ENCODE assay signal across 10 cellular contexts in genomic region chr11:35163209-35163608, GRCh38. TPM values are rescaled to one million over a fixed set of nuclear protein-coding genes. Genes with fewer than 3 reads are reported as not detected.
A peak's percentile ranks its signal among the peaks of the same experiment; 100 is the strongest.
DNase-seq lines count a peak whose midpoint lies in the region; ATAC-seq, FAIRE-seq and TF ChIP-seq lines count a peak whose summit lies in the region.
"Had no signal": no experiment of that assay in that cellular context is flagged by ENCODE, and none has a peak within 500 bp of the region (broad histone marks: within the 10 kb centered on the region; RNA-seq: fewer than 3 reads in every experiment).

No MANE protein-coding gene starts in this region.

- TF ChIP-seq EP300 in A549 (IDR thresholded peaks at IDR 0.05) = no peak; a peak in 1 of 5 replicates

- no TSS peak for BruUV-seq in HCT116 (replicated peaks; lab: Mats Ljungman, UMichigan)

- DNase-seq in A549 (ENCODE audit: low read depth in 1 of 2, low spot score in 1 of 2) (peak in 1 of 2 experiments; percentile 48), HCT116 (ENCODE audit: low read depth, low spot score) (no peak), left lung (no peak), GF-D8 (lab: John Stamatoyannopoulos, UW) (no peak), NCI-H2081 (lab: John Stamatoyannopoulos, UW) (no peak)
- peak; percentile 14 for DNase-seq in activated CD8-positive, alpha-beta T cell treated with anti-CD3 and anti-CD28 coated beads, Interleukin-2, amount 10 ng/mL, durations not matched to agents 7 days and 5 days
- DNase-seq: NCI-H1105 treated with DMSO at 0.1 percent for 48 hours, SJCRH30 had no signal

- peaks cover 3% of the 10 kb centered on the region; the same call in 1 of the 2 replicates for H4K20me1 ChIP-seq in HCT116 (ENCODE audit: insufficient read depth)

- H3K27ac ChIP-seq in A549 (peak overlapping the region; percentile 76 to 87), HCT116 (ENCODE audit: low read depth, low read length) (peak overlapping the region; percentile 89), left lung (peak overlapping the region; percentile 15 to 88)
- H3K27ac ChIP-seq: SJCRH30 had no signal

- ATAC-seq in A549 = peak; percentile 35 to 44; a peak in 4 of 6 replicates
- ATAC-seq in HCT116 = peak; percentile 23; the same call in 1 of the 2 replicates
- no peak for ATAC-seq in activated CD8-positive, alpha-beta T cell treated with anti-CD3 and anti-CD28 coated beads, Interleukin-2, amount 10 ng/mL, durations not matched to agents 7 days and 5 days
- no peak for ATAC-seq in left lung
- ATAC-seq in HG02610 (IDR thresholded peaks at IDR 0.05; ENCODE audit: unreplicated experiment) = no peak
- ATAC-seq in GM18867 (IDR thresholded peaks at IDR 0.05; ENCODE audit: unreplicated experiment) = no peak

- no peak overlapping the region for H2AFZ ChIP-seq in HCT116 (ENCODE audit: low read depth, low read length, poor library complexity, severe bottlenecking)

- RAD21 ChIA-PET in HCT116 (lab: Charles Lee; ENCODE audit: low non-redundant PET in 1 of 2, low total read pairs in 2 of 2, uncharacterized antibody in 2 of 2, unreplicated experiment in 2 of 2) = interaction anchor here in 1 of 2 experiments (0.7 kb wide), 1 partner anchor 8 kb away, joined by 4 read pairs; no protein-coding TSS in a partner anchor

- FAIRE-seq in A549 (lab: Jason Lieb, UNC) = no peak

- H3K27me3 ChIP-seq in HCT116 (ENCODE audit: insufficient read depth, low read length) (no peaks in the 10 kb centered on the region), left lung (no peaks in the 10 kb centered on the region)
- H3K27me3 ChIP-seq: SJCRH30 had no signal

- H3K36me3 ChIP-seq in HCT116 (ENCODE audit: control insufficient read depth in 1 of 2, insufficient read depth in 2 of 2, low read length in 2 of 2) (peaks cover 0 to 2% of the 10 kb centered on the region in 2 experiments; a peak in 1 of 4 replicates), left lung (peaks cover 0 to 9% of the 10 kb centered on the region in 2 donors)
- H3K36me3 ChIP-seq: SJCRH30 had no signal

- H3K27me3 Mint-ChIP-seq in activated CD8-positive, alpha-beta T cell treated with anti-CD3 and anti-CD28 coated beads, Interleukin-2, amount 10 ng/mL, durations not matched to agents 7 days and 5 days (ENCODE audit: low read depth) = no peaks in the 10 kb centered on the region

- H3K4me1 Mint-ChIP-seq in activated CD8-positive, alpha-beta T cell treated with anti-CD3 and anti-CD28 coated beads, Interleukin-2, amount 10 ng/mL, durations not matched to agents 7 days and 5 days (ENCODE audit: low read depth) = peaks cover 99% of the 10 kb centered on the region

- CTCF ChIA-PET in A549 (lab: Yijun Ruan, JAX) (interaction anchor here (0.6 to 3.7 kb wide), 7 partner anchors 10 to 237 kb away, joined by 3 to 17 read pairs (median 3); no protein-coding TSS in a partner anchor), HCT116 (lab: Charles Lee) (interaction anchor here (0.7 to 1.5 kb wide), 9 partner anchors 8 to 238 kb away, joined by 3 to 8 read pairs (median 3); partner anchors contain the start of gene CD44)
- CTCF ChIA-PET in activated CD8-positive, alpha-beta T cell treated with anti-CD3 and anti-CD28 coated beads, Interleukin-2, amount 10 ng/mL, durations not matched to agents 7 days and 5 days (lab: Charles Lee) = interaction anchor here (0.6 to 13.5 kb wide), 27 partner anchors 8 to 248 kb away, joined by 3 to 218 read pairs (median 5); partner anchors contain the start of gene CD44

- H3K4me3 Mint-ChIP-seq in activated CD8-positive, alpha-beta T cell treated with anti-CD3 and anti-CD28 coated beads, Interleukin-2, amount 10 ng/mL, durations not matched to agents 7 days and 5 days = no peak overlapping the region

- no peak for TF ChIP-seq POLR2A in A549 (IDR thresholded peaks at IDR 0.05; ENCODE audit: low read length)
- no peak for TF ChIP-seq POLR2A in HCT116 (IDR thresholded peaks at IDR 0.05; ENCODE audit: borderline replicate concordance, extremely low read depth, insufficient read depth, insufficient read length)

- no peaks in the 10 kb centered on the region for H3K9me3 ChIP-seq in A549
- no peaks in the 10 kb centered on the region for H3K9me3 ChIP-seq in HCT116 (ENCODE audit: control insufficient read depth in 1 of 2, insufficient read depth in 1 of 2, low read depth in 1 of 2, low read length in 2 of 2)
- no peaks in the 10 kb centered on the region for H3K9me3 ChIP-seq in left lung
- H3K9me3 ChIP-seq: SJCRH30 had no signal

- POLR2A ChIA-PET in A549 (lab: Yijun Ruan, JAX) = no interaction called here
- POLR2A ChIA-PET in HCT116 (lab: Charles Lee) = interaction anchor here (0.9 to 2.0 kb wide), 6 partner anchors 9 to 154 kb away, joined by 3 to 10 read pairs (median 5); partner anchors contain the start of gene CD44
- POLR2A ChIA-PET in activated CD8-positive, alpha-beta T cell treated with anti-CD3 and anti-CD28 coated beads, Interleukin-2, amount 10 ng/mL, durations not matched to agents 7 days and 5 days (lab: Charles Lee) = interaction anchor here (0.9 to 5.7 kb wide), 9 partner anchors 9 to 116 kb away, joined by 3 to 61 read pairs (median 5); partner anchors contain the start of gene CD44

- no peaks in the 10 kb centered on the region for H3K9me3 Mint-ChIP-seq in activated CD8-positive, alpha-beta T cell treated with anti-CD3 and anti-CD28 coated beads, Interleukin-2, amount 10 ng/mL, durations not matched to agents 7 days and 5 days (ENCODE audit: insufficient read depth)

- peaks cover 97% of the 10 kb centered on the region for H3K4me1 ChIP-seq in A549
- H3K4me1 ChIP-seq in HCT116 (ENCODE audit: control insufficient read depth in 1 of 2, insufficient read depth in 2 of 2, low read length in 2 of 2) = peaks cover 97 to 100% of the 10 kb centered on the region in 2 experiments
- H3K4me1 ChIP-seq in left lung = peaks cover 75 to 100% of the 10 kb centered on the region in 2 donors
- H3K4me1 ChIP-seq: SJCRH30 had no signal

- H3K9ac ChIP-seq in HCT116 (ENCODE audit: low read length) = peak overlapping the region; percentile 58

- WGBS in A549 (ENCODE audit: missing lambda C conversion rate) = 15% methylated on average over 2 of the region's 2 CpGs

- H3K9me2 ChIP-seq in HCT116 (ENCODE audit: insufficient read depth) = no peaks in the 10 kb centered on the region

- TF ChIP-seq CTCF in A549 (IDR thresholded peaks at IDR 0.05) (no peak), HCT116 (IDR thresholded peaks at IDR 0.05 in 2 of 3, conservative IDR thresholded peaks at IDR 0.05 in 1 of 3; ENCODE audit: borderline replicate concordance in 1 of 3, insufficient read depth in 1 of 3, low read depth in 2 of 3, low read length in 2 of 3) (no peak), left lung (IDR thresholded peaks at IDR 0.05) (no peak)

- H3K79me2 ChIP-seq in HCT116 (ENCODE audit: insufficient read depth, low read length) = peaks cover 100% of the 10 kb centered on the region

- H3K36me3 Mint-ChIP-seq in activated CD8-positive, alpha-beta T cell treated with anti-CD3 and anti-CD28 coated beads, Interleukin-2, amount 10 ng/mL, durations not matched to agents 7 days and 5 days (ENCODE audit: low read depth) = peaks cover 80% of the 10 kb centered on the region

- intact Hi-C loops in HCT116 (cut with micrococcal nuclease) (loop anchor here (1.0 to 10.0 kb wide), 2 partner anchors 154 to 238 kb away; no protein-coding TSS in a partner anchor), left lung (cut with DNase I) (no loop called here)

- TF ChIP-seq RAD21 in A549 (conservative IDR thresholded peaks at IDR 0.05 in 1 of 2, IDR thresholded peaks at IDR 0.05 in 1 of 2) = no peak
- no peak for TF ChIP-seq RAD21 in HCT116 (IDR thresholded peaks at IDR 0.05; ENCODE audit: low read depth)

- H3K4me3 ChIP-seq in A549 (no peak overlapping the region), HCT116 (replicated peaks in 1 of 2; ENCODE audit: low read depth in 1 of 2, low read length in 2 of 2) (no peak overlapping the region), left lung (no peak overlapping the region)
- H3K4me3 ChIP-seq: SJCRH30 had no signal

- H3K27ac Mint-ChIP-seq in activated CD8-positive, alpha-beta T cell treated with anti-CD3 and anti-CD28 coated beads, Interleukin-2, amount 10 ng/mL, durations not matched to agents 7 days and 5 days = peak overlapping the region; percentile 99

- peak overlapping the region; percentile 61 for H3K4me2 ChIP-seq in A549
- peak overlapping the region; percentile 72 for H3K4me2 ChIP-seq in HCT116 (ENCODE audit: low read length)

TF ChIP-seq in A549, 52 proteins besides CTCF, POLR2A, EP300 and RAD21 (continues in another document):
- TF ChIP-seq JUN (IDR thresholded peaks at IDR 0.05) = peak in 1 of 2 experiments; percentile 38; a peak in 1 of 5 replicates
- no peak for TF ChIP-seq MAZ (IDR thresholded peaks at IDR 0.05; ENCODE audit: borderline replicate concordance, low read depth, low read length)
- TF ChIP-seq FOSL2 (IDR thresholded peaks at IDR 0.05) = no peak
- 0 out of 2 replicates have a peak, but pooled peaks have one; percentile 24 for TF ChIP-seq FOSL2 (CRISPR knock-in tag; IDR thresholded peaks at IDR 0.05)
- no peak for TF ChIP-seq MYC (IDR thresholded peaks at IDR 0.05; ENCODE audit: borderline replicate concordance, low read length)
- TF ChIP-seq JUNB (IDR thresholded peaks at IDR 0.05) = peak; percentile 37; the same call in 1 of the 2 replicates
- no peak for TF ChIP-seq FOXS1 (CRISPR knock-in tag; IDR thresholded peaks at IDR 0.05)

RNA-seq across cellular contexts. Expression of gene CD44, which starts 24.2 kb away (rescaled TPM):
- polyA plus RNA-seq in A549 (2011; rRNA removed) = 309 and 350 TPM in 2 replicates
- polyA plus RNA-seq in A549 (2012; cell fraction: cytosol; rRNA removed) = 153 and 218 TPM in 2 replicates
- polyA plus RNA-seq in A549 (2012; cell fraction: nucleus; rRNA removed) = 265 and 417 TPM in 2 replicates
- polyA plus RNA-seq in A549 (2017; fragmentation: RNase III; extraction: RNeasy Plus Mini Kit Qiagen cat#74134 plus additional on column Dnase treatment) = 545 to 587 TPM (median 585 TPM) in 3 replicates
- 385 and 445 TPM in 2 replicates for polyA minus RNA-seq in A549 (2011; rRNA and poly(A)+ RNA removed)
- 742 TPM for total RNA-seq in HCT116 (2021; ENCODE audit: unreplicated experiment)
- 668 and 736 TPM in 2 replicates for polyA plus RNA-seq in HCT116 (2012)
- total RNA-seq in activated CD8-positive, alpha-beta T cell treated with anti-CD3 and anti-CD28 coated beads, Interleukin-2, amount 10 ng/mL, durations not matched to agents 7 days and 5 days = 100 to 1,000 TPM; 398 to 399 TPM
- 100 to 1,000 TPM; 479 to 693 TPM for total RNA-seq in left lung

Comparison
In these comparisons a context has a peak if more than half of its experiments do, and no peak if none do; other contexts are left out.
1. ATAC-seq: peak in A549 (2 of 2) and HCT116 (single experiment); none in activated CD8-positive, alpha-beta T cell treated with anti-CD3 and anti-CD28 coated beads, Interleukin-2, amount 10 ng/mL, durations not matched to agents 7 days and 5 days (single experiment), left lung (single experiment), HG02610 (single experiment) and GM18867 (single experiment).
2. Of the 6 proteins assayed by ChIP-seq in both A549 and HCT116: peak only in A549: none; only in HCT116: MAX; in both: none; in neither: 5.
3. Peak in every context shown above with its lines, with median percentiles within 50 percentile points of each other: H3K27ac ChIP-seq.